16 cellular contexts compared by ENCODE assay signal in the genomic region with DNA sequence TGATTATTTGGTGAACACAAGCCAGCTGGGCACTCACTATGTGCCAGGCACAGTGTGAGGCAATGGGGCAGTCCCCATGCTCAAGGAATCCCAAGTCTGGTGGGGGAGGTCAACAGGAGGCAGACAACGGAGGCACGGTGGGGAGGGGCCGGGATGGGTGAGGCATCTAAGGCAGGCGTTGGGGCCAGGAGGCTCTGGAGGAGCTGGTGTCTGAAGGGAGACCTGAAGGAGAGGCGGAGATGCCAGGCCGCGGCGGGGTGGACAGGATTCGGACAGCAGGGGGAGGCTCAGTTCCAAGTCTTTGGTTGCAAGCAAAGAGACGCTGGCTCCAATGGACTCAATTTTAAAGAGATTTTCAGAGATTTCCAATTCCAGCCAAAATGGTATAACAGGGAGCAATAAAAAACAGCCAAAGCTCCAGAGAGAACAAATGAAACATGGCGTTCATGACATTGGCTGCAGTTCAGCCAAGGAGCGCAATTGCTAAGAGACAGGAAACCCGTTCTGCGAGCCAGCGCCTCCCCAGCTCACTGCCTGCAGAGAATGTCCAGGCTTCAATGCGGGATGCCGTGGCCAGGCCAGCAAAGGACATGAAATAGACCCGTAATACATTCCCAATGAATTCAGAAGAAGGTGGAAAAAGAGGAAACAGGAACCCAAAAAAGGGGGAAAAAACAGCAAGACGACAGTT.
DNase-seq lines count a peak whose midpoint lies in the region; ATAC-seq and TF ChIP-seq lines count a peak whose summit lies in the region.
"Had no signal": no experiment of that assay in that cellular context is flagged by ENCODE, and none has a peak within 500 bp of the region (broad histone marks: within the 10 kb centered on the region; RNA-seq: fewer than 3 reads in every experiment).

No MANE protein-coding gene starts in this region.

- H4K20me1 ChIP-seq in osteoblast (ENCODE audit: insufficient read depth, low read length), result no peaks in the 10 kb centered on the region

- DNase-seq in right cardiac atrium, result peak in 2 of 3 donors; percentile 12 to 40
- DNase-seq in right atrium auricular region (ENCODE audit: low spot score), result no peak
- peak; percentile 35 for DNase-seq in globus pallidus (ENCODE audit: low spot score)
- peak; percentile 29 for DNase-seq in osteoblast (ENCODE audit: insufficient read length, low spot score, missing footprints)
- DNase-seq in vagina (ENCODE audit: extremely low spot score in 2 of 2), result no peak
- DNase-seq in iPS-NIHi7 (ENCODE audit: extremely low spot score), result no peak
- DNase-seq: Caco-2, NCI-H1048, NCI-H146, NCI-H345, NCI-H69, PC-3 had no signal

- no peak overlapping the region for H3K27ac ChIP-seq in right cardiac atrium (ENCODE audit: low read length)
- no peak overlapping the region for H3K27ac ChIP-seq in right atrium auricular region
- H3K27ac ChIP-seq in osteoblast (ENCODE audit: low read depth, low read length), result no peak overlapping the region
- H3K27ac ChIP-seq in vagina, result peak overlapping the region; percentile 68

- no peaks in the 10 kb centered on the region for H3K9me3 ChIP-seq in right cardiac atrium (ENCODE audit: control insufficient read depth, low read length)
- peaks cover 0 to 3% of the 10 kb centered on the region in 2 donors for H3K9me3 ChIP-seq in right atrium auricular region
- no peaks in the 10 kb centered on the region for H3K9me3 ChIP-seq in osteoblast (ENCODE audit: low read depth, low read length)
- H3K9me3 ChIP-seq in vagina, result no peaks in the 10 kb centered on the region
- H3K9me3 ChIP-seq: Caco-2 had no signal

- no peak overlapping the region for H2AFZ ChIP-seq in osteoblast (ENCODE audit: low read length)
- H2AFZ ChIP-seq: GM23338 had no signal

- H3K36me3 ChIP-seq in right atrium auricular region (no peaks in the 10 kb centered on the region), osteoblast (ENCODE audit: insufficient read depth, low read length) (no peaks in the 10 kb centered on the region), vagina (no peaks in the 10 kb centered on the region)

- H3K4me1 ChIP-seq in right cardiac atrium (ENCODE audit: control insufficient read depth, insufficient read depth, low read length), result no peaks in the 10 kb centered on the region
- H3K4me1 ChIP-seq in right atrium auricular region, result no peaks in the 10 kb centered on the region
- H3K4me1 ChIP-seq in osteoblast (ENCODE audit: insufficient read depth, low read length), result peaks cover 13% of the 10 kb centered on the region
- H3K4me1 ChIP-seq in vagina, result peaks cover 23% of the 10 kb centered on the region
- H3K4me1 ChIP-seq: Caco-2 had no signal

- 79% methylated on average over 19 of the region's 19 CpGs for WGBS in right cardiac atrium

- H3K4me3 ChIP-seq in right cardiac atrium (ENCODE audit: low read length) (no peak overlapping the region), right atrium auricular region (no peak overlapping the region), osteoblast (ENCODE audit: insufficient read depth, low read length) (no peak overlapping the region), vagina (no peak overlapping the region)
- H3K4me3 ChIP-seq: GM23338, K562 had no signal

- intact Hi-C loops in right cardiac atrium (cut with DNase I), result no loop called here
- intact Hi-C loops in vagina (cut with DNase I), result loop anchor here (5.0 kb wide), 1 partner anchor 130 kb away; a partner anchor contains a TSS

- TF ChIP-seq CTCF in right atrium auricular region (IDR thresholded peaks at IDR 0.05) (no peak), osteoblast (IDR thresholded peaks at IDR 0.05; ENCODE audit: extremely low read depth, low read depth, low read length) (no peak), vagina (IDR thresholded peaks at IDR 0.05) (peak in 1 of 3 experiments; percentile 10)

- H3K4me2 ChIP-seq in osteoblast (ENCODE audit: insufficient read depth, low read length), result no peak overlapping the region
- H3K4me2 ChIP-seq: GM23338 had no signal

- ATAC-seq in right cardiac atrium (no peak), HG03457 (IDR thresholded peaks at IDR 0.05; ENCODE audit: unreplicated experiment) (no peak), GM18517 (IDR thresholded peaks at IDR 0.05; ENCODE audit: unreplicated experiment) (no peak)
- ATAC-seq: GM23338, K562, PC-3 had no signal

- H3K27me3 ChIP-seq in right cardiac atrium (ENCODE audit: control insufficient read depth, insufficient read depth) (no peaks in the 10 kb centered on the region), right atrium auricular region (no peaks in the 10 kb centered on the region), osteoblast (ENCODE audit: insufficient read depth, low read length) (peaks cover 4% of the 10 kb centered on the region), vagina (no peaks in the 10 kb centered on the region)

- no peak for TF ChIP-seq POLR2A in vagina (IDR thresholded peaks at IDR 0.05)

- H3K79me2 ChIP-seq in osteoblast (ENCODE audit: insufficient read depth, low read length), result no peaks in the 10 kb centered on the region

Comparison
In these comparisons a context has a peak if more than half of its experiments do, and no peak if none do; other contexts are left out.
1. DNase-seq: peak in right cardiac atrium (2 of 3), globus pallidus (single experiment) and osteoblast (single experiment); none in right atrium auricular region (single experiment), vagina (0 of 2) and iPS-NIHi7 (single experiment).